19 cellular contexts compared by ENCODE assay signal in genomic region chr2:70906439-70907018, GRCh38. TPM values are rescaled to one million over a fixed set of nuclear protein-coding genes. Genes with fewer than 3 reads are reported as not detected.
DNase-seq lines count a peak whose midpoint lies in the region; ATAC-seq and TF ChIP-seq lines count a peak whose summit lies in the region.
"Had no signal": no experiment of that assay in that cellular context is flagged by ENCODE, and none has a peak within 500 bp of the region (broad histone marks: within the 10 kb centered on the region; RNA-seq: fewer than 3 reads in every experiment).

No MANE protein-coding gene starts in this region.

- no peak for TF ChIP-seq CTCF in gastroesophageal sphincter (IDR thresholded peaks at IDR 0.05)

- H3K27me3 ChIP-seq in gastroesophageal sphincter: peaks cover 100% of the 10 kb centered on the region

- TF ChIP-seq POLR2A in gastroesophageal sphincter (IDR thresholded peaks at IDR 0.05): no peak

- H3K9me3 ChIP-seq in gastroesophageal sphincter: no peaks in the 10 kb centered on the region

- H3K36me3 ChIP-seq in gastroesophageal sphincter: no peaks in the 10 kb centered on the region

- no peak overlapping the region for H3K4me3 ChIP-seq in gastroesophageal sphincter

- no peak for TF ChIP-seq EP300 in gastroesophageal sphincter (IDR thresholded peaks at IDR 0.05)

- no peak overlapping the region for H3K27ac ChIP-seq in gastroesophageal sphincter

- no peaks in the 10 kb centered on the region for H3K9me3 Mint-ChIP-seq in activated naive CD8-positive, alpha-beta T cell treated with anti-CD3 and anti-CD28 coated beads, Interleukin-2, amount 50 U/mL, for 24 hours
- H3K9me3 Mint-ChIP-seq in stimulated activated naive B cell treated with anti-CD40 and anti-IgM and Interleukin-4, amounts not matched to agents 10 μg/mL and 1 μg/mL and 100 μg/mL, for 72 hours: no peaks in the 10 kb centered on the region
- H3K9me3 Mint-ChIP-seq: central memory CD8-positive, alpha-beta T cell; effector memory CD8-positive, alpha-beta T cell; memory B cell; nephron progenitor cell had no signal

- 34 to 63% methylated on average over 4 to 13 of the region's 16 CpGs for WGBS in gastroesophageal sphincter (ENCODE audit: low coverage in 1 of 2), 2 donors

- peak; percentile 50 for DNase-seq in activated CD8-positive, alpha-beta memory T cell treated with anti-CD3 and anti-CD28 coated beads for 24 hours
- DNase-seq in activated CD8-positive, alpha-beta memory T cell treated with anti-CD3 and anti-CD28 coated beads, Interleukin-2, amount 50 U/mL, for 4 hours: no peak
- no peak for DNase-seq in activated naive CD8-positive, alpha-beta T cell treated with anti-CD3 and anti-CD28 coated beads, Interleukin-2, amount 50 U/mL, for 24 hours
- DNase-seq in left lobe of liver (ENCODE audit: low spot score) (peak; percentile 12), T1000 (lab: John Stamatoyannopoulos, UW) (no peak), nucleus accumbens (lab: John Stamatoyannopoulos, UW) (no peak)
- no peak for DNase-seq in stimulated activated naive B cell treated with anti-CD40 and anti-IgM and Interleukin-4, amounts not matched to agents 10 μg/mL and 1 μg/mL and 100 μg/mL, for 72 hours
- DNase-seq: activated CD4-positive, alpha-beta T cell treated with anti-CD3 and anti-CD28 coated beads for 1 hour; activated gamma-delta T cell treated with Interleukin-2 at 50 U/mL for 16 hours; anterior cingulate cortex; effector memory CD8-positive, alpha-beta T cell; H7; NCI-H1436; NCI-H526 treated with DMSO at 0.1 percent for 48 hours; stimulated activated CD4-positive, alpha-beta T cell treated with anti-CD3 and anti-CD28 coated beads, Interleukin-12 subunit alpha, Interleukin-12 subunit beta, amount 100 ng/mL, for 4 hours had no signal

- peaks cover 0 to 18% (median 2%) of the 10 kb centered on the region in 3 donors for H3K4me1 ChIP-seq in gastroesophageal sphincter

- H3K4me1 Mint-ChIP-seq in activated naive CD8-positive, alpha-beta T cell treated with anti-CD3 and anti-CD28 coated beads, Interleukin-2, amount 50 U/mL, for 24 hours: peaks cover 9% of the 10 kb centered on the region
- H3K4me1 Mint-ChIP-seq in stimulated activated naive B cell treated with anti-CD40 and anti-IgM and Interleukin-4, amounts not matched to agents 10 μg/mL and 1 μg/mL and 100 μg/mL, for 72 hours: peaks cover 13 to 31% of the 10 kb centered on the region in 2 donors

- peak overlapping the region; percentile 19 for H3K4me3 Mint-ChIP-seq in activated naive CD8-positive, alpha-beta T cell treated with anti-CD3 and anti-CD28 coated beads, Interleukin-2, amount 50 U/mL, for 24 hours
- H3K4me3 Mint-ChIP-seq in stimulated activated naive B cell treated with anti-CD40 and anti-IgM and Interleukin-4, amounts not matched to agents 10 μg/mL and 1 μg/mL and 100 μg/mL, for 72 hours: peak overlapping the region; percentile 59 to 68

- no peak overlapping the region for H3K27ac Mint-ChIP-seq in activated naive CD8-positive, alpha-beta T cell treated with anti-CD3 and anti-CD28 coated beads, Interleukin-2, amount 50 U/mL, for 24 hours
- H3K27ac Mint-ChIP-seq in stimulated activated naive B cell treated with anti-CD40 and anti-IgM and Interleukin-4, amounts not matched to agents 10 μg/mL and 1 μg/mL and 100 μg/mL, for 72 hours: peak overlapping the region; percentile 47
- H3K27ac Mint-ChIP-seq: memory B cell, nephron progenitor cell had no signal

- H3K27me3 Mint-ChIP-seq in activated naive CD8-positive, alpha-beta T cell treated with anti-CD3 and anti-CD28 coated beads, Interleukin-2, amount 50 U/mL, for 24 hours: peaks cover 81% of the 10 kb centered on the region
- peaks cover 69 to 72% of the 10 kb centered on the region in 2 donors for H3K27me3 Mint-ChIP-seq in stimulated activated naive B cell treated with anti-CD40 and anti-IgM and Interleukin-4, amounts not matched to agents 10 μg/mL and 1 μg/mL and 100 μg/mL, for 72 hours

- no peaks in the 10 kb centered on the region for H3K36me3 Mint-ChIP-seq in activated naive CD8-positive, alpha-beta T cell treated with anti-CD3 and anti-CD28 coated beads, Interleukin-2, amount 50 U/mL, for 24 hours (ENCODE audit: low read depth)
- no peaks in the 10 kb centered on the region for H3K36me3 Mint-ChIP-seq in stimulated activated naive B cell treated with anti-CD40 and anti-IgM and Interleukin-4, amounts not matched to agents 10 μg/mL and 1 μg/mL and 100 μg/mL, for 72 hours
- H3K36me3 Mint-ChIP-seq: memory B cell had no signal

- ATAC-seq in activated naive CD8-positive, alpha-beta T cell treated with anti-CD3 and anti-CD28 coated beads, Interleukin-2, amount 50 U/mL, for 24 hours: no peak
- ATAC-seq in left lobe of liver (no peak), gastroesophageal sphincter (no peak)
- ATAC-seq in stimulated activated naive B cell treated with anti-CD40 and anti-IgM and Interleukin-4, amounts not matched to agents 10 μg/mL and 1 μg/mL and 100 μg/mL, for 72 hours (replicated peaks): no peak
- ATAC-seq: effector memory CD8-positive, alpha-beta T cell had no signal

RNA-seq across cellular contexts. Expression of gene VAX2, which starts 6.2 kb away (rescaled TPM):
- total RNA-seq in left lobe of liver (not detected), gastroesophageal sphincter (1 to 10 TPM in 2 of 4 donors, not detected in 2; 1.9 to 2.0 TPM)
- total RNA-seq: H7 had no signal

RNA-seq across cellular contexts. Expression of gene ATP6V1B1, which starts 29.2 kb away (rescaled TPM):
- not detected for total RNA-seq in left lobe of liver
- under 1 TPM in 1 of 4 donors, not detected in 3; 0.46 TPM for total RNA-seq in gastroesophageal sphincter

Comparison
In these comparisons a context has a peak if more than half of its experiments do, and no peak if none do; other contexts are left out.
1. DNase-seq: peak in activated CD8-positive, alpha-beta memory T cell treated with anti-CD3 and anti-CD28 coated beads for 24 hours (single experiment) and left lobe of liver (single experiment); none in activated CD8-positive, alpha-beta memory T cell treated with anti-CD3 and anti-CD28 coated beads, Interleukin-2, amount 50 U/mL, for 4 hours (single experiment), activated naive CD8-positive, alpha-beta T cell treated with anti-CD3 and anti-CD28 coated beads, Interleukin-2, amount 50 U/mL, for 24 hours (single experiment), stimulated activated naive B cell treated with anti-CD40 and anti-IgM and Interleukin-4, amounts not matched to agents 10 μg/mL and 1 μg/mL and 100 μg/mL, for 72 hours (single experiment), T1000 (single experiment) and nucleus accumbens (0 of 56).